Comparison of ENCODE assay signal across 27 cellular contexts in the genomic region with DNA sequence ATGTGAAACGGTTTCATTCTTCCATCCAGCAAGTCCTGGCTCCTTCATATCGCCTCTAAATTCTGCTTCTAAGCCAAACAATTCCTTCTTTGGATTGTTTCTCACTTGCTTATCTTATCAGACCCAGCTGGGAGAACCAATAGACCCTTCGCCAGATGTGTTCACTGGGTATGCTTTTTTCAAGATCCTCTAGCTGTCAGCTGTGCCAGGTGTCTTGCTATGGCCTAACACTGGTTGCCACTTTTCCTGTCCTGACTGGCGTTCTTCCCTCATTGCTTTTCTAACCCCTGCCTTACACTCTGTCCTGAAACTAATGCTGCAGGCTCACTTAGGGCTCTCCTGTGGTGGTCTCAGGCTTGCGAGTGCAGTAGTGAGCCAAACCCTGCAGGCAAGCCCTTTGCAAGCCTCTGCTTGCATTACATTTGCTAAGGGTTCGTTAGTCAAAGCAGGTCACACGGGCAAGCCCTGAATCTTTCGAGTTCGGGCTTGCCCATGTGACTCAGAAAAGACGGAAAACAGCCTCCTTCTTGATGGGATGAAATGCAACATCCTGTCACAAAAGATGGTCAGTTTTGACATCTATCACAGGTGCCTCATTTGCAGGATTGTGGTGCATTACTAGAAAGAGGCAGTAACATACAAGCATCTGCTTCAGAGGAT.
DNase-seq lines count a peak whose midpoint lies in the region; ATAC-seq, FAIRE-seq and TF ChIP-seq lines count a peak whose summit lies in the region.
"Had no signal": no experiment of that assay in that cellular context is flagged by ENCODE, and none has a peak within 500 bp of the region (broad histone marks: within the 10 kb centered on the region; RNA-seq: fewer than 3 reads in every experiment).

No MANE protein-coding gene starts in this region.

- CTCF ChIA-PET in MCF 10A (lab: Yijun Ruan, JAX) (interaction anchor here (1.5 kb wide), 1 partner anchor 1567 kb away, joined by 4 read pairs; no protein-coding TSS in a partner anchor), mammary epithelial cell (lab: Charles Lee; ENCODE audit: low non-redundant PET) (no interaction called here)

- dilution Hi-C loops in mammary epithelial cell (cut with HindIII; ENCODE audit: low sequenced_read_pairs): no loop called here

- no peaks in the 10 kb centered on the region for H3K79me2 ChIP-seq in mammary epithelial cell (ENCODE audit: insufficient read depth, low read length)

- no peak for TF ChIP-seq POLR2A in breast epithelium (IDR thresholded peaks at IDR 0.05)

- WGBS in mammary epithelial cell (ENCODE audit: low coverage, missing lambda C conversion rate): 8% methylated on average over 9 of the region's 10 CpGs

- ATAC-seq in left cardiac atrium (peak; percentile 77 to 91), upper lobe of right lung (no peak)
- ATAC-seq: activated naive CD8-positive, alpha-beta T cell treated with anti-CD3 and anti-CD28 coated beads, Interleukin-2, amount 50 U/mL, for 24 hours; SK-N-SH treated with all-trans-retinoic acid at 6 μM for 48 hours; stimulated activated memory B cell treated with anti-CD40 and anti-IgM and Interleukin-4, amounts not matched to agents 10 μg/mL and 1 μg/mL and 100 μg/mL, for 72 hours had no signal

- H3K36me3 Mint-ChIP-seq in MCF 10A (ENCODE audit: insufficient read depth, unreplicated experiment): no peaks in the 10 kb centered on the region
- H3K36me3 Mint-ChIP-seq: stimulated activated memory B cell treated with anti-CD40 and anti-IgM and Interleukin-4, amounts not matched to agents 10 μg/mL and 1 μg/mL and 100 μg/mL, for 72 hours had no signal

- DNase-seq in MCF 10A (ENCODE audit: unreplicated experiment) (peak; percentile 81), breast epithelium (ENCODE audit: low spot score in 2 of 2) (no peak), mammary epithelial cell (peak; percentile 89), left cardiac atrium (no peak), urothelium cell line (ENCODE audit: low spot score) (no peak), mesenteric fat pad (ENCODE audit: low spot score) (no peak), GM19239 (ENCODE audit: insufficient read length, low spot score) (no peak), upper lobe of right lung (no peak)
- DNase-seq: 8988T; activated CD8-positive, alpha-beta memory T cell treated with anti-CD3 and anti-CD28 coated beads for 24 hours; activated gamma-delta T cell treated with Interleukin-2 at 50 U/mL for 16 hours; activated naive CD8-positive, alpha-beta T cell treated with anti-CD3 and anti-CD28 coated beads, Interleukin-2, amount 50 U/mL, for 24 hours; activated T-cell treated with anti-CD3 and anti-CD28 coated beads, Interleukin-2, amount 50 U/mL, for 1 hour; Calu3; dorsolateral prefrontal cortex; GOT3; kidney glomerular epithelial cell; NCI-H1048; NCI-H187; stimulated activated CD4-positive, alpha-beta T cell treated with anti-CD3 and anti-CD28 coated beads, Interleukin-4, amount 100 ng/mL, for 4 hours; substantia nigra; T-helper 2 cell; upper lobe of left lung had no signal

- H2AFZ ChIP-seq in mammary epithelial cell (ENCODE audit: low read depth, low read length): peak overlapping the region; percentile 67

- TF ChIP-seq CTCF in MCF 10A (IDR thresholded peaks at IDR 0.05; ENCODE audit: unreplicated experiment): no peak
- TF ChIP-seq CTCF in breast epithelium (IDR thresholded peaks at IDR 0.05): no peak
- no peak for TF ChIP-seq CTCF in mammary epithelial cell (conservative IDR thresholded peaks at IDR 0.05 in 1 of 2, IDR thresholded peaks at IDR 0.05 in 1 of 2; ENCODE audit: extremely low read depth in 1 of 2, insufficient read depth in 1 of 2, low read depth in 1 of 2, low read length in 2 of 2)
- TF ChIP-seq CTCF in upper lobe of right lung (IDR thresholded peaks at IDR 0.05): no peak

- intact Hi-C loops in MCF 10A (cut with micrococcal nuclease) (no loop called here), breast epithelium (cut with DNase I; ENCODE audit: low total_unique reads) (no loop called here), mammary epithelial cell (cut with micrococcal nuclease) (no loop called here), left cardiac atrium (cut with DNase I) (no loop called here), upper lobe of right lung (cut with DNase I) (no loop called here)

- H4K20me1 ChIP-seq in mammary epithelial cell (ENCODE audit: insufficient read depth, low read length): no peaks in the 10 kb centered on the region

- H3K9me3 ChIP-seq in breast epithelium (peaks cover 0 to 8% of the 10 kb centered on the region in 2 donors), mammary epithelial cell (replicated peaks; ENCODE audit: insufficient read depth, low read length) (peaks cover 5% of the 10 kb centered on the region), upper lobe of right lung (no peaks in the 10 kb centered on the region)
- H3K9me3 ChIP-seq: upper lobe of left lung had no signal

- H3K27ac Mint-ChIP-seq in MCF 10A (ENCODE audit: low read depth, unreplicated experiment): peak overlapping the region; percentile 75
- H3K27ac Mint-ChIP-seq: activated naive CD8-positive, alpha-beta T cell treated with anti-CD3 and anti-CD28 coated beads, Interleukin-2, amount 50 U/mL, for 24 hours; stimulated activated memory B cell treated with anti-CD40 and anti-IgM and Interleukin-4, amounts not matched to agents 10 μg/mL and 1 μg/mL and 100 μg/mL, for 72 hours had no signal

- no peak overlapping the region for H3K4me3 Mint-ChIP-seq in MCF 10A (ENCODE audit: unreplicated experiment)
- H3K4me3 Mint-ChIP-seq: activated naive CD8-positive, alpha-beta T cell treated with anti-CD3 and anti-CD28 coated beads, Interleukin-2, amount 50 U/mL, for 24 hours; stimulated activated memory B cell treated with anti-CD40 and anti-IgM and Interleukin-4, amounts not matched to agents 10 μg/mL and 1 μg/mL and 100 μg/mL, for 72 hours had no signal

- POLR2A ChIA-PET in MCF 10A (lab: Yijun Ruan, JAX): no interaction called here

- H3K4me1 ChIP-seq in breast epithelium (no peaks in the 10 kb centered on the region), mammary epithelial cell (ENCODE audit: insufficient read depth, low read length) (peaks cover 16% of the 10 kb centered on the region), upper lobe of right lung (no peaks in the 10 kb centered on the region)
- H3K4me1 ChIP-seq: upper lobe of left lung had no signal

- no peak overlapping the region for H3K4me3 ChIP-seq in breast epithelium
- H3K4me3 ChIP-seq in mammary epithelial cell (replicated peaks in 1 of 3; ENCODE audit: insufficient read depth in 1 of 3, low read depth in 2 of 3, low read length in 3 of 3): no peak overlapping the region
- H3K4me3 ChIP-seq in upper lobe of right lung: no peak overlapping the region
- H3K4me3 ChIP-seq: dorsolateral prefrontal cortex, upper lobe of left lung had no signal

- BruUV-seq in MCF 10A (replicated peaks; lab: Mats Ljungman, UMichigan): no TSS peak
- BruUV-seq in mammary epithelial cell (replicated peaks; lab: Mats Ljungman, UMichigan): no TSS peak

- H3K4me2 ChIP-seq in mammary epithelial cell (ENCODE audit: insufficient read depth, low read depth, low read length): peak overlapping the region; percentile 38

- H3K27me3 Mint-ChIP-seq in MCF 10A (ENCODE audit: insufficient read depth, unreplicated experiment): no peaks in the 10 kb centered on the region

- H3K27ac ChIP-seq in breast epithelium (no peak overlapping the region), mammary epithelial cell (ENCODE audit: insufficient read depth, low read depth, low read length) (no peak overlapping the region), upper lobe of right lung (no peak overlapping the region)
- H3K27ac ChIP-seq: upper lobe of left lung had no signal

- H3K27me3 ChIP-seq in breast epithelium (no peaks in the 10 kb centered on the region), mammary epithelial cell (ENCODE audit: insufficient read depth, low read length) (no peaks in the 10 kb centered on the region), upper lobe of right lung (no peaks in the 10 kb centered on the region)
- H3K27me3 ChIP-seq: upper lobe of left lung had no signal

- in situ Hi-C loops in mammary epithelial cell (cut with MboI; ENCODE audit: low sequenced_read_pairs in 2 of 2): no loop called here

- no peaks in the 10 kb centered on the region for H3K9me3 Mint-ChIP-seq in MCF 10A (ENCODE audit: unreplicated experiment)
- H3K9me3 Mint-ChIP-seq: activated naive CD8-positive, alpha-beta T cell treated with anti-CD3 and anti-CD28 coated beads, Interleukin-2, amount 50 U/mL, for 24 hours had no signal

- FAIRE-seq in urothelium cell line (lab: Jason Lieb, UNC) (peak; percentile 35), GM19239 (lab: Jason Lieb, UNC) (no peak)
- FAIRE-seq: GM12891, RCC 7860 had no signal

- H3K9ac ChIP-seq in mammary epithelial cell (ENCODE audit: insufficient read depth, low read length): no peak overlapping the region

- H3K4me1 Mint-ChIP-seq in MCF 10A (ENCODE audit: insufficient read depth, unreplicated experiment): peaks cover 9% of the 10 kb centered on the region
- H3K4me1 Mint-ChIP-seq: activated naive CD8-positive, alpha-beta T cell treated with anti-CD3 and anti-CD28 coated beads, Interleukin-2, amount 50 U/mL, for 24 hours; stimulated activated memory B cell treated with anti-CD40 and anti-IgM and Interleukin-4, amounts not matched to agents 10 μg/mL and 1 μg/mL and 100 μg/mL, for 72 hours had no signal

- H3K36me3 ChIP-seq in breast epithelium (no peaks in the 10 kb centered on the region), mammary epithelial cell (ENCODE audit: insufficient read depth, low read length) (no peaks in the 10 kb centered on the region), upper lobe of right lung (no peaks in the 10 kb centered on the region)
- H3K36me3 ChIP-seq: upper lobe of left lung had no signal

Comparison
In these comparisons a context has a peak if more than half of its experiments do, and no peak if none do; other contexts are left out.
1. DNase-seq: peak in MCF 10A (single experiment) and mammary epithelial cell (single experiment); none in breast epithelium (0 of 2), left cardiac atrium (single experiment), urothelium cell line (single experiment), mesenteric fat pad (single experiment), GM19239 (single experiment) and upper lobe of right lung (single experiment).